Comparison of ENCODE assay signal across 1 cellular context in genomic region chr2:148861367-148861766, GRCh38.
TF ChIP-seq lines count a peak whose summit lies in the region.

No MANE protein-coding gene starts in this region.

TF ChIP-seq in K562, 482 proteins besides CTCF, POLR2A, EP300 and RAD21:
- no peak for TF ChIP-seq CREB5 (CRISPR knock-in tag; IDR thresholded peaks at IDR 0.05)
- TF ChIP-seq FOXJ2 (tag; IDR thresholded peaks at IDR 0.05), result no peak
- no peak for TF ChIP-seq FOS (IDR thresholded peaks at IDR 0.05; ENCODE audit: extremely low read depth, insufficient read length)
- no peak for TF ChIP-seq ZNF449 (CRISPR knock-in tag; IDR thresholded peaks at IDR 0.05)
- no peak for TF ChIP-seq E2F4 (CRISPR knock-in tag; IDR thresholded peaks at IDR 0.05; ENCODE audit: low read depth)
- no peak for TF ChIP-seq SLC30A9 (CRISPR knock-in tag; IDR thresholded peaks at IDR 0.05)
- no peak for TF ChIP-seq RBM22 (IDR thresholded peaks at IDR 0.05; ENCODE audit: low read depth, low read length, poor library complexity, severe bottlenecking)
- TF ChIP-seq HMGN3 (IDR thresholded peaks at IDR 0.05; ENCODE audit: borderline replicate concordance, extremely low read depth, insufficient read length, low read depth, low read length), result no peak
- no peak for TF ChIP-seq DIDO1 (tag; IDR thresholded peaks at IDR 0.05; ENCODE audit: low read depth)
- TF ChIP-seq RAD51 (IDR thresholded peaks at IDR 0.05; ENCODE audit: borderline replicate concordance, low read depth), result peak; percentile 26; the same call in 1 of the 2 replicates
- TF ChIP-seq PTTG1 (tag; IDR thresholded peaks at IDR 0.05; ENCODE audit: low read depth), result no peak
- no peak for TF ChIP-seq PCBP2 (IDR thresholded peaks at IDR 0.05; ENCODE audit: low read depth, low read length, poor library complexity, severe bottlenecking)
- TF ChIP-seq ZNF347 (CRISPR knock-in tag; IDR thresholded peaks at IDR 0.05; ENCODE audit: low read depth), result no peak
- peak; percentile 22; the same call in 1 of the 2 replicates for TF ChIP-seq USF2 (CRISPR knock-in tag; IDR thresholded peaks at IDR 0.05)
